8 cellular contexts compared by ENCODE assay signal in genomic region chr7:3092468-3092867, GRCh38. TPM values are rescaled to one million over a fixed set of nuclear protein-coding genes. Genes with fewer than 3 reads are reported as not detected.
DNase-seq lines count a peak whose midpoint lies in the region; ATAC-seq and TF ChIP-seq lines count a peak whose summit lies in the region.

No MANE protein-coding gene starts in this region.

- CTCF ChIA-PET in GM10248 (lab: Yijun Ruan, JAX), result interaction anchor here (0.9 to 6.1 kb wide), 9 partner anchors 8 to 227 kb away, joined by 3 to 33 read pairs (median 5); no protein-coding TSS in a partner anchor

- 65% methylated on average over 6 of the region's 6 CpGs for WGBS in suprapubic skin

- no peak for TF ChIP-seq POLR2A in suprapubic skin (IDR thresholded peaks at IDR 0.05)

- no peaks in the 10 kb centered on the region for H3K36me3 ChIP-seq in suprapubic skin

- no peak for TF ChIP-seq EP300 in suprapubic skin (IDR thresholded peaks at IDR 0.05)

- H3K4me1 ChIP-seq in suprapubic skin, result no peaks in the 10 kb centered on the region

- peak overlapping the region; percentile 69 to 92 for H3K27ac Mint-ChIP-seq in activated naive CD4-positive, alpha-beta T cell treated with anti-CD3 and anti-CD28 coated beads, Interleukin-2, amount 50 U/mL, for 72 hours

- H3K4me3 ChIP-seq in suprapubic skin, result no peak overlapping the region

- DNase-seq in GM10248 (ENCODE audit: extremely low spot score) (peak; percentile 77), RPMI8226 (peak; percentile 50), NCI-H774 (lab: John Stamatoyannopoulos, UW) (no peak), superior temporal gyrus (ENCODE audit: extremely low spot score) (no peak), suprapubic skin (ENCODE audit: low spot score in 2 of 2) (no peak)
- peak; percentile 50 to 84 for DNase-seq in activated naive CD4-positive, alpha-beta T cell treated with anti-CD3 and anti-CD28 coated beads, Interleukin-2, amount 50 U/mL, for 72 hours (ENCODE audit: low spot score in 2 of 2)
- DNase-seq in stimulated activated CD4-positive, alpha-beta T cell treated with anti-CD3 and anti-CD28 coated beads, Interleukin-1b, Interleukin-23, amount 100 ng/mL, for 4 hours (ENCODE audit: low read depth in 2 of 2), result peak; percentile 33 to 47

- H3K27me3 ChIP-seq in suprapubic skin, result no peaks in the 10 kb centered on the region

- peak; percentile 82 for ATAC-seq in GM21825 (IDR thresholded peaks at IDR 0.05; ENCODE audit: unreplicated experiment)
- ATAC-seq in activated naive CD4-positive, alpha-beta T cell treated with anti-CD3 and anti-CD28 coated beads, Interleukin-2, amount 50 U/mL, for 72 hours, result peak; percentile 78 to 80

- POLR2A ChIA-PET in GM10248 (lab: Yijun Ruan, JAX), result interaction anchor here (0.6 to 0.7 kb wide), 2 partner anchors 18 to 327 kb away, joined by 3 to 5 read pairs; no protein-coding TSS in a partner anchor

- H3K9me3 ChIP-seq in suprapubic skin, result no peaks in the 10 kb centered on the region

- peaks cover 0 to 4% of the 10 kb centered on the region in 2 donors for H3K9me3 Mint-ChIP-seq in activated naive CD4-positive, alpha-beta T cell treated with anti-CD3 and anti-CD28 coated beads, Interleukin-2, amount 50 U/mL, for 72 hours

- TF ChIP-seq CTCF in GM10248 (IDR thresholded peaks at IDR 0.05; ENCODE audit: control extremely low read depth, extremely low read depth, low read depth, missing control alignments), result no peak
- TF ChIP-seq CTCF in suprapubic skin (IDR thresholded peaks at IDR 0.05), result no peak

- no peak overlapping the region for H3K27ac ChIP-seq in suprapubic skin

- peaks cover 0 to 4% of the 10 kb centered on the region in 2 donors for H3K36me3 Mint-ChIP-seq in activated naive CD4-positive, alpha-beta T cell treated with anti-CD3 and anti-CD28 coated beads, Interleukin-2, amount 50 U/mL, for 72 hours

RNA-seq across cellular contexts. Expression of gene CARD11, which starts 48.8 kb away (rescaled TPM):
- 100 to 1,000 TPM in 1 of 2 donors, 10 to 100 TPM in 1; 83.3 to 131 TPM for total RNA-seq in activated naive CD4-positive, alpha-beta T cell treated with anti-CD3 and anti-CD28 coated beads, Interleukin-2, amount 50 U/mL, for 72 hours
- total RNA-seq in suprapubic skin, result under 1 TPM in 3 of 4 donors, not detected in 1; 0.24 to 0.38 (median 0.29) TPM

Comparison
In these comparisons a context has a peak if more than half of its experiments do, and no peak if none do; other contexts are left out.
1. DNase-seq: peak in GM10248 (single experiment), RPMI8226 (single experiment), activated naive CD4-positive, alpha-beta T cell treated with anti-CD3 and anti-CD28 coated beads, Interleukin-2, amount 50 U/mL, for 72 hours (2 of 2) and stimulated activated CD4-positive, alpha-beta T cell treated with anti-CD3 and anti-CD28 coated beads, Interleukin-1b, Interleukin-23, amount 100 ng/mL, for 4 hours (2 of 2); none in NCI-H774 (single experiment), superior temporal gyrus (single experiment) and suprapubic skin (0 of 2).
2. RNA of gene CARD11, which starts 48.8 kb away (total RNA-seq): 83.3 to 131 TPM in activated naive CD4-positive, alpha-beta T cell treated with anti-CD3 and anti-CD28 coated beads, Interleukin-2, amount 50 U/mL, for 72 hours; 0.24 to 0.38 TPM in suprapubic skin; every median in the first group is over 10 times any median in the second.